8 cellular contexts compared by ENCODE assay signal in the genomic region with DNA sequence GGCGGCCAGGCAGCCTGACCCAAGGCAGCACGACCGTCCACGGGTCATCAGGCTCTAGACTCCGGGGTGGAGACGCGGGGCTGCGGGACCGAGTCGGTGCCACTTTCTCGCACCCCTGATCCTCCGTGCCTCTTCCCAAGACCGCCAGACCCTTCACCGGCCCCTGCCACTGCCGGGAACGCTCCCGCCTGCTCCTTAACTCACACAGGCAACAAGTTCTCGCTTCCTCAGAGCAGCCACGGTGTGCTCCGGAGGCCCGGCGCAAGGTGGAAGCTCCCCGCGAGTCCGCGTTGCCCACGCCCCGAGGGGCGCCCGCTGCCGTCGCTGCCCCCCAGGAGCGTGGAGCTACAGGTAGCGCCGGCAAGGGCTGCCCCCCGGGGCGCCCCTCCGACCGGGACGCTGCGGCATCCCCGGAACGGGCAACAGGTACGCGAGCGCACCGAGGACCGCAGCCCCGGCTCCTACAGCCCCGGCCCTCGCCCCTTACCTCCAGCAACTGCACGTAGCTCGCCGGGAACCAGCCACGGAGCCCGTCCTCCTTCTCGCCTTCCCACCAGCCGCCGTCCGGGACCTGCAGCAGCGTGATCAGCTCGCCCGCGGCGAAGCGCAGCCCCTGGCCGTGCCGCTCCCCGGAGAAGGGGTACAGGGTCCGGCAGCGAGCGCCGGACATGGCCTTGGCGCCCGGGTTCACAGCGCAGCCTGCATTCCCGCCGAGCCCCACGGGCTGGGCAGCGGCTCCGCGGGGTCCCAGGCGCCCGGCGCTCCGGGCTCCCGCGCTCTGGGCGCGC.
DNase-seq lines count a peak whose midpoint lies in the region; ATAC-seq and TF ChIP-seq lines count a peak whose summit lies in the region.

No MANE protein-coding gene starts in this region.

- H3K36me3 ChIP-seq in WERI-Rb-1 (no peaks in the 10 kb centered on the region), iPS-15b (ENCODE audit: control insufficient read depth, insufficient read depth, low read length) (no peaks in the 10 kb centered on the region)

- H3K4me1 ChIP-seq in iPS-15b (ENCODE audit: control insufficient read depth, insufficient read depth, low read length): no peaks in the 10 kb centered on the region

- H3K27me3 ChIP-seq in WERI-Rb-1 (ENCODE audit: insufficient read depth, low read depth, severe bottlenecking) (peaks cover 25% of the 10 kb centered on the region), iPS-15b (ENCODE audit: control insufficient read depth, insufficient read depth, low read length) (peaks cover 19% of the 10 kb centered on the region)

- no peak overlapping the region for H3K27ac Mint-ChIP-seq in stimulated activated effector memory CD8-positive, alpha-beta T cell treated with anti-CD3 and anti-CD28 coated beads, Interleukin-12 subunit alpha, Interleukin-12 subunit beta, amount 100 ng/mL, for 72 hours

- DNase-seq in WERI-Rb-1 (no peak), DMS153 treated with DMSO at 0.1 percent for 48 hours (lab: John Stamatoyannopoulos, UW; ENCODE audit: unreplicated experiment) (no peak), T-helper 1 cell (no peak)
- peak; percentile 17 to 51 for DNase-seq in stimulated activated effector memory CD8-positive, alpha-beta T cell treated with anti-CD3 and anti-CD28 coated beads, Interleukin-12 subunit alpha, Interleukin-12 subunit beta, amount 100 ng/mL, for 72 hours (ENCODE audit: low spot score in 2 of 2)
- no peak for DNase-seq in stimulated activated CD4-positive, alpha-beta T cell treated with anti-CD3 and anti-CD28 coated beads, Interleukin-4, amount 100 ng/mL, for 1 hour

- no peak for TF ChIP-seq CTCF in WERI-Rb-1 (IDR thresholded peaks at IDR 0.05; ENCODE audit: low read depth, low read length)

- peaks cover 13% of the 10 kb centered on the region for H3K4me1 Mint-ChIP-seq in stimulated activated effector memory CD8-positive, alpha-beta T cell treated with anti-CD3 and anti-CD28 coated beads, Interleukin-12 subunit alpha, Interleukin-12 subunit beta, amount 100 ng/mL, for 72 hours

- H3K4me3 ChIP-seq in WERI-Rb-1 (ENCODE audit: low read depth, low read length): peak overlapping the region; percentile 44
- peak overlapping the region; percentile 71 for H3K4me3 ChIP-seq in iPS-15b (ENCODE audit: low read depth, low read length)

- peak; percentile 31 for ATAC-seq in GM21381 (IDR thresholded peaks at IDR 0.05; ENCODE audit: unreplicated experiment)
- ATAC-seq in stimulated activated effector memory CD8-positive, alpha-beta T cell treated with anti-CD3 and anti-CD28 coated beads, Interleukin-12 subunit alpha, Interleukin-12 subunit beta, amount 100 ng/mL, for 72 hours: no peak
- no peak for ATAC-seq in HG03025 (IDR thresholded peaks at IDR 0.05; ENCODE audit: low FRiP score, unreplicated experiment)

- peak overlapping the region; percentile 54 for H3K9ac ChIP-seq in iPS-15b (ENCODE audit: low read depth, low read length)

- no peaks in the 10 kb centered on the region for H3K36me3 Mint-ChIP-seq in stimulated activated effector memory CD8-positive, alpha-beta T cell treated with anti-CD3 and anti-CD28 coated beads, Interleukin-12 subunit alpha, Interleukin-12 subunit beta, amount 100 ng/mL, for 72 hours

- peaks cover 4% of the 10 kb centered on the region for H3K9me3 ChIP-seq in WERI-Rb-1 (ENCODE audit: severe bottlenecking)
- H3K9me3 ChIP-seq in iPS-15b (ENCODE audit: control insufficient read depth, insufficient read depth, low read length): peaks cover 11% of the 10 kb centered on the region

- H3K4me3 Mint-ChIP-seq in stimulated activated effector memory CD8-positive, alpha-beta T cell treated with anti-CD3 and anti-CD28 coated beads, Interleukin-12 subunit alpha, Interleukin-12 subunit beta, amount 100 ng/mL, for 72 hours: peak overlapping the region; percentile 81

- peaks cover 16% of the 10 kb centered on the region for H3K9me3 Mint-ChIP-seq in stimulated activated effector memory CD8-positive, alpha-beta T cell treated with anti-CD3 and anti-CD28 coated beads, Interleukin-12 subunit alpha, Interleukin-12 subunit beta, amount 100 ng/mL, for 72 hours

- H3K27ac ChIP-seq in WERI-Rb-1: no peak overlapping the region

Comparison
In these comparisons a context has a peak if more than half of its experiments do, and no peak if none do; other contexts are left out.
1. DNase-seq: peak in stimulated activated effector memory CD8-positive, alpha-beta T cell treated with anti-CD3 and anti-CD28 coated beads, Interleukin-12 subunit alpha, Interleukin-12 subunit beta, amount 100 ng/mL, for 72 hours (2 of 2); none in WERI-Rb-1 (single experiment), DMS153 treated with DMSO at 0.1 percent for 48 hours (single experiment), stimulated activated CD4-positive, alpha-beta T cell treated with anti-CD3 and anti-CD28 coated beads, Interleukin-4, amount 100 ng/mL, for 1 hour (single experiment) and T-helper 1 cell (0 of 5).